ENCODE assay signal across 11 cellular contexts in the genomic region with DNA sequence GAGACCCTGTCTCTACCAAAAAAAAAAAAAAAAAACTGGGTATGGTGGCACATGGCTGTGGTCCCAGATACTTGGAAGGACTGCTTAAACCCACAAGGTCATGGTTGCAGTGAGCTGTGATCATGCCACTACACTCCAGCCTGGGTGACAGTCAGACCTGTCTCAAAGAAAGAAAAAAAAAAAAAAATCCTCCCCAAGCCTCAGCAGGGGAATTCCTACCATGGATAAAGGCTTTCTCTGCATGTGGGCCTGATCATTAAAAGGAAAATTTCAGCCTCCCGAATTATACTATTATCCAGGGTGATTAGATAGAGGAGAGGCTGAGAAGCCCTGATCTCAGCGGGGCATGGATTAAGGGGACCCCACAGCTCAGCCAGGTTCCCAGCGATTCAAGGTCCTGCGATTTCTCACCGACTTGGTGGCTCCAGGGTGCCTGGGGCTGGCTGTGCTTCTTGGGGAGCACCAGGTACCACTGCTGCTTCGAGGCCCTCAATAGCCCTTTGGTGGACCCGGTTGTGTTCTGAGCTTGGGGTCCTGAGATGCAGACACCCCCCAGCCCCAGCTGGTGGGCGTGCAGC. TPM values are rescaled to one million over a fixed set of nuclear protein-coding genes. Genes with fewer than 3 reads are reported as not detected.
DNase-seq lines count a peak whose midpoint lies in the region; ATAC-seq and TF ChIP-seq lines count a peak whose summit lies in the region.
"Had no signal": no experiment of that assay in that cellular context is flagged by ENCODE, and none has a peak within 500 bp of the region (broad histone marks: within the 10 kb centered on the region; RNA-seq: fewer than 3 reads in every experiment).

No MANE protein-coding gene starts in this region.

- H3K9me3 ChIP-seq in SK-N-SH (no peaks in the 10 kb centered on the region), left ventricle myocardium inferior (replicated peaks) (no peaks in the 10 kb centered on the region)

- peak overlapping the region; percentile 99 for H3K4me2 ChIP-seq in SK-N-SH

- WGBS in SK-N-SH (ENCODE audit: low lambda C conversion rate): 91% methylated on average over 6 of the region's 8 CpGs

- H3K27ac Mint-ChIP-seq in T-cell: peak overlapping the region; percentile 69 to 96
- H3K27ac Mint-ChIP-seq in stimulated activated naive B cell treated with anti-CD40 and anti-IgM and Interleukin-4, amounts not matched to agents 10 μg/mL and 1 μg/mL and 100 μg/mL, for 72 hours: peak overlapping the region; percentile 69

- no peaks in the 10 kb centered on the region for H3K9me2 ChIP-seq in SK-N-SH

- H3K27ac ChIP-seq in SK-N-SH (ENCODE audit: low read depth in 2 of 2, low read length in 1 of 2) (peak overlapping the region; percentile 41 to 87), left ventricle myocardium inferior (replicated peaks) (peak overlapping the region; percentile 97)

- no peaks in the 10 kb centered on the region for H3K27me3 ChIP-seq in SK-N-SH (ENCODE audit: insufficient read depth)
- H3K27me3 ChIP-seq in left ventricle myocardium inferior (ENCODE audit: low read depth): no peaks in the 10 kb centered on the region

- CTCF ChIA-PET in SK-N-SH (lab: Yijun Ruan, JAX): interaction anchor here (0.5 to 19.6 kb wide), 4 partner anchors 13 to 72 kb away, joined by 3 to 618 read pairs (median 50); no protein-coding TSS in a partner anchor
- CTCF ChIA-PET in T-cell (lab: Charles Lee): interaction anchor here (0.5 to 3.4 kb wide), 8 partner anchors 13 to 276 kb away, joined by 3 to 39 read pairs (median 5); no protein-coding TSS in a partner anchor
- CTCF ChIA-PET in HEK293T (lab: Yijun Ruan, JAX): interaction anchor here (0.5 to 1.1 kb wide), 4 partner anchors 14 to 262 kb away, joined by 3 to 4 read pairs (median 4); no protein-coding TSS in a partner anchor

- peak overlapping the region; percentile 43; the same call in 1 of the 2 replicates for H3K9ac ChIP-seq in SK-N-SH

- no peak overlapping the region for H3K4me3 ChIP-seq in SK-N-SH (ENCODE audit: low read depth in 2 of 2, low read length in 1 of 2)
- no peak overlapping the region for H3K4me3 ChIP-seq in left ventricle myocardium inferior

- TF ChIP-seq EP300 in SK-N-SH (IDR thresholded peaks at IDR 0.05; ENCODE audit: borderline replicate concordance in 1 of 2, low read depth in 1 of 2, low read length in 1 of 2): no peak

- H3K4me3 Mint-ChIP-seq in T-cell: peak overlapping the region in 1 of 3 donors; percentile 85
- H3K4me3 Mint-ChIP-seq in stimulated activated naive B cell treated with anti-CD40 and anti-IgM and Interleukin-4, amounts not matched to agents 10 μg/mL and 1 μg/mL and 100 μg/mL, for 72 hours: peak overlapping the region; percentile 22 to 41

- peaks cover 28% of the 10 kb centered on the region for H4K20me1 ChIP-seq in SK-N-SH (ENCODE audit: insufficient read depth)

- in situ Hi-C loops in GM13977 (cut with MboI; ENCODE audit: low pct_unique_long_range_greater_than_20kb, low sequenced_read_pairs, unreplicated experiment): no loop called here

- H3K9me3 Mint-ChIP-seq in T-cell: no peaks in the 10 kb centered on the region
- no peaks in the 10 kb centered on the region for H3K9me3 Mint-ChIP-seq in stimulated activated naive B cell treated with anti-CD40 and anti-IgM and Interleukin-4, amounts not matched to agents 10 μg/mL and 1 μg/mL and 100 μg/mL, for 72 hours

- POLR2A ChIA-PET in SK-N-SH (lab: Yijun Ruan, JAX) (no interaction called here), T-cell (lab: Charles Lee) (interaction anchor here in 1 of 2 donors (0.7 to 1.2 kb wide), 2 partner anchors 23 to 40 kb away, joined by 3 to 5 read pairs; no protein-coding TSS in a partner anchor), HEK293T (lab: Yijun Ruan, JAX) (no interaction called here)

- peaks cover 100% of the 10 kb centered on the region for H3K79me2 ChIP-seq in SK-N-SH (ENCODE audit: insufficient read depth)

- no peak for TF ChIP-seq CTCF in SK-N-SH (IDR thresholded peaks at IDR 0.05)
- TF ChIP-seq CTCF in left ventricle myocardium inferior (IDR thresholded peaks at IDR 0.05; ENCODE audit: borderline replicate concordance): no peak
- no peak for TF ChIP-seq CTCF in GM13977 (IDR thresholded peaks at IDR 0.05; ENCODE audit: extremely low read depth, insufficient read depth, missing control alignments)

- ATAC-seq in SK-N-SH treated with all-trans-retinoic acid at 6 μM for 48 hours (no peak), T-cell (replicated peaks in 1 of 4) (no peak)
- no peak for ATAC-seq in stimulated activated naive B cell treated with anti-CD40 and anti-IgM and Interleukin-4, amounts not matched to agents 10 μg/mL and 1 μg/mL and 100 μg/mL, for 72 hours (replicated peaks)

- DNase-seq in SK-N-SH (no peak), T-cell (no peak), left ventricle myocardium inferior (no peak), HEK293T (ENCODE audit: extremely low spot score) (no peak), NCI-H187 treated with DMSO at 0.1 percent for 48 hours (lab: John Stamatoyannopoulos, UW) (no peak), GM13977 (ENCODE audit: low spot score) (no peak)
- no peak for DNase-seq in stimulated activated naive B cell treated with anti-CD40 and anti-IgM and Interleukin-4, amounts not matched to agents 10 μg/mL and 1 μg/mL and 100 μg/mL, for 72 hours
- DNase-seq: dermis blood vessel endothelial cell; NCI-H1092 treated with DMSO at 0.1 percent for 48 hours; stimulated activated naive CD4-positive, alpha-beta T cell treated with Interleukin-2 at 50 U/mL for 16 hours had no signal

- H3K36me3 Mint-ChIP-seq in T-cell: peaks cover 18% of the 10 kb centered on the region
- H3K36me3 Mint-ChIP-seq in stimulated activated naive B cell treated with anti-CD40 and anti-IgM and Interleukin-4, amounts not matched to agents 10 μg/mL and 1 μg/mL and 100 μg/mL, for 72 hours: peaks cover 18 to 59% of the 10 kb centered on the region in 2 donors

- H2AFZ ChIP-seq in SK-N-SH (ENCODE audit: low read depth): no peak overlapping the region

- no peaks in the 10 kb centered on the region for H3K27me3 Mint-ChIP-seq in T-cell
- no peaks in the 10 kb centered on the region for H3K27me3 Mint-ChIP-seq in stimulated activated naive B cell treated with anti-CD40 and anti-IgM and Interleukin-4, amounts not matched to agents 10 μg/mL and 1 μg/mL and 100 μg/mL, for 72 hours

- H3K4me1 ChIP-seq in SK-N-SH (ENCODE audit: control insufficient read depth in 1 of 2, insufficient read depth in 2 of 2, low read depth in 1 of 2, low read length in 1 of 2) (peaks cover 59 to 71% of the 10 kb centered on the region in 2 experiments; a peak in 3 of 4 replicates), left ventricle myocardium inferior (peaks cover 100% of the 10 kb centered on the region)

- H3K36me3 ChIP-seq in SK-N-SH (replicated peaks in 1 of 2; ENCODE audit: control insufficient read depth in 1 of 2, insufficient read depth in 2 of 2, low read length in 1 of 2) (peaks cover 0 to 4% of the 10 kb centered on the region in 2 experiments), left ventricle myocardium inferior (peaks cover 5% of the 10 kb centered on the region)

- intact Hi-C loops in left ventricle myocardium inferior (cut with micrococcal nuclease): no loop called here

- H3K4me1 Mint-ChIP-seq in T-cell: peaks cover 81 to 88% (median 86%) of the 10 kb centered on the region in 3 donors
- H3K4me1 Mint-ChIP-seq in stimulated activated naive B cell treated with anti-CD40 and anti-IgM and Interleukin-4, amounts not matched to agents 10 μg/mL and 1 μg/mL and 100 μg/mL, for 72 hours: peaks cover 66 to 91% of the 10 kb centered on the region in 2 donors

- no peak for TF ChIP-seq RAD21 in SK-N-SH (IDR thresholded peaks at IDR 0.05; ENCODE audit: low read length)

- peaks cover 51% of the 10 kb centered on the region for H3F3A ChIP-seq in SK-N-SH (replicated peaks; ENCODE audit: insufficient read depth)

TF ChIP-seq in SK-N-SH, 30 proteins besides CTCF, POLR2A, EP300 and RAD21 (continues in another document):
- TF ChIP-seq, protein P1, sequence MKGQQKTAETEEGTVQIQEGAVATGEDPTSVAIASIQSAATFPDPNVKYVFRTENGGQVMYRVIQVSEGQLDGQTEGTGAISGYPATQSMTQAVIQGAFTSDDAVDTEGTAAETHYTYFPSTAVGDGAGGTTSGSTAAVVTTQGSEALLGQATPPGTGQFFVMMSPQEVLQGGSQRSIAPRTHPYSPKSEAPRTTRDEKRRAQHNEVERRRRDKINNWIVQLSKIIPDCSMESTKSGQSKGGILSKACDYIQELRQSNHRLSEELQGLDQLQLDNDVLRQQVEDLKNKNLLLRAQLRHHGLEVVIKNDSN (IDR thresholded peaks at IDR 0.05; ENCODE audit: borderline replicate concordance, low read depth): no peak
- TF ChIP-seq RCOR1 (IDR thresholded peaks at IDR 0.05; ENCODE audit: low read length): no peak
- TF ChIP-seq EZH2phosphoT487 (IDR thresholded peaks at IDR 0.05; ENCODE audit: borderline replicate concordance, low read depth): no peak

TF ChIP-seq in SK-N-SH treated with all-trans-retinoic acid at 6 μM for 48 hours, 23 proteins besides CTCF, POLR2A, EP300 and RAD21 (continues in another document):
- TF ChIP-seq ISL1 (CRISPR knock-in tag; IDR thresholded peaks at IDR 0.05) (no peak), TOX (CRISPR knock-in tag; IDR thresholded peaks at IDR 0.05; ENCODE audit: borderline replicate concordance) (no peak), PPARA (CRISPR knock-in tag; IDR thresholded peaks at IDR 0.05; ENCODE audit: borderline replicate concordance) (no peak), RARB (CRISPR knock-in tag; IDR thresholded peaks at IDR 0.05) (no peak), ZFP30 (CRISPR knock-in tag; IDR thresholded peaks at IDR 0.05) (no peak), ESRRG (CRISPR knock-in tag; IDR thresholded peaks at IDR 0.05) (no peak), ZNF8 (CRISPR knock-in tag; IDR thresholded peaks at IDR 0.05) (no peak)

TF ChIP-seq in HEK293T, 16 proteins besides CTCF, POLR2A, EP300 and RAD21 (continues in another document):
- TF ChIP-seq LEF1 (IDR thresholded peaks at IDR 0.05; ENCODE audit: borderline replicate concordance) (no peak), SUZ12 (IDR thresholded peaks at IDR 0.05) (no peak), ELF4 (IDR thresholded peaks at IDR 0.05) (no peak), FOXM1 (IDR thresholded peaks at IDR 0.05; ENCODE audit: borderline replicate concordance) (no peak)

RNA-seq across cellular contexts. Expression of a gene that starts 5.6 kb away (rescaled TPM):
- 14.4 and 15.6 TPM in 2 replicates for polyA plus RNA-seq in SK-N-SH (2012; rRNA removed)
- polyA plus RNA-seq in SK-N-SH (2012; cell fraction: cytosol; rRNA removed): 14.9 and 18.4 TPM in 2 replicates
- polyA plus RNA-seq in SK-N-SH (2012; cell fraction: nucleus; rRNA removed): 19.2 and 26.6 TPM in 2 replicates
- 10 to 100 TPM; 24.6 to 38.8 (median 28.8) TPM for total RNA-seq in T-cell
- total RNA-seq in left ventricle myocardium inferior: 50.5 TPM

RNA-seq across cellular contexts. Expression of a gene that starts 42.4 kb away (rescaled TPM):
- polyA plus RNA-seq in SK-N-SH (2012; rRNA removed): 7.3 and 8.1 TPM in 2 replicates
- 4.3 and 7.9 TPM in 2 replicates for polyA plus RNA-seq in SK-N-SH (2012; cell fraction: cytosol; rRNA removed)
- 11.4 and 14.1 TPM in 2 replicates for polyA plus RNA-seq in SK-N-SH (2012; cell fraction: nucleus; rRNA removed)
- total RNA-seq in T-cell (1 to 10 TPM; 1.4 to 6.2 (median 5.4) TPM), left ventricle myocardium inferior (29.8 TPM)
